18 cellular contexts compared by ENCODE assay signal in the genomic region with DNA sequence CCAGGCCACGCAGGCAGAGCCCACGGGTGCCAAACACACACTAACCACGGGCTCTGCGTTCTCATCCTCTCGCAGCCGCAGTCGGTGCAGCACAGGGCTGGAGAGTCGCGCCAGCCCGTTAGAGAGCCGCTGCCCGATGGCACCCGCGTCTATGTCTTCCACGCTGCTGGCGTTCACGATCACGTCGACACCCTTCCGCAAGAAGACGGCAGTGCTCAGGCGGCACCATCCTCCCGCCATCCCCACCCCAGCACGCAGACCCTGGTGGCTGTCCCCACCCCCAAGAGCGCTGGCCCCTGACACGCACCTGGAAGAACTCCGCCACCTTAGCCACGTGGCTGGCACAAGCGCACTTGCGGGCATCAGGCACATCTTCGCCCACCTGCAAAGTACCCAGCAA. TPM values are rescaled to one million over a fixed set of nuclear protein-coding genes. Genes with fewer than 3 reads are reported as not detected.
DNase-seq lines count a peak whose midpoint lies in the region; ATAC-seq, FAIRE-seq and TF ChIP-seq lines count a peak whose summit lies in the region.
"Had no signal": no experiment of that assay in that cellular context is flagged by ENCODE, and none has a peak within 500 bp of the region (broad histone marks: within the 10 kb centered on the region; RNA-seq: fewer than 3 reads in every experiment).

No MANE protein-coding gene starts in this region.

- no peak for FAIRE-seq in K562 (lab: Jason Lieb, UNC)
- FAIRE-seq in frontal cortex (lab: Jason Lieb, UNC): no peak
- FAIRE-seq: A204.1 had no signal

- TF ChIP-seq RAD21 in HCT116 (IDR thresholded peaks at IDR 0.05; ENCODE audit: low read depth): no peak
- no peak for TF ChIP-seq RAD21 in K562 (CRISPR knock-in tag; conservative IDR thresholded peaks at IDR 0.05 in 1 of 2, IDR thresholded peaks at IDR 0.05 in 1 of 2)

- H2BK12ac ChIP-seq in trophoblast cell (ENCODE audit: low read length): no peak overlapping the region

- no peak overlapping the region for H4K12ac ChIP-seq in trophoblast cell (ENCODE audit: low read depth, low read length)

- H3K4me1 ChIP-seq in HCT116 (ENCODE audit: control insufficient read depth in 1 of 2, insufficient read depth in 2 of 2, low read length in 2 of 2) (peaks cover 4 to 30% of the 10 kb centered on the region in 2 experiments; a peak in 3 of 4 replicates), K562 (replicated peaks in 1 of 2; ENCODE audit: control insufficient read depth in 2 of 2, insufficient read depth in 2 of 2, low read length in 2 of 2) (peaks cover 8 to 40% of the 10 kb centered on the region in 2 experiments), trophoblast cell (ENCODE audit: control insufficient read depth in 1 of 2, insufficient read depth in 2 of 2, low read length in 2 of 2) (peaks cover 33 to 34% of the 10 kb centered on the region in 2 experiments), lower lobe of right lung (peaks cover 13% of the 10 kb centered on the region)
- H3K4me1 ChIP-seq: HAP-1 had no signal

- H2AFZ ChIP-seq in HCT116 (ENCODE audit: low read depth, low read length, poor library complexity, severe bottlenecking): no peak overlapping the region
- no peak overlapping the region for H2AFZ ChIP-seq in K562 (ENCODE audit: low read depth, low read length)
- H2AFZ ChIP-seq in trophoblast cell (ENCODE audit: insufficient read depth, low read length, poor library complexity): no peak overlapping the region

- no peak overlapping the region for H2BK120ac ChIP-seq in trophoblast cell (ENCODE audit: insufficient read depth, low read length, poor library complexity)

- no peak overlapping the region for H4K8ac ChIP-seq in trophoblast cell (ENCODE audit: low read depth, low read length)

- DNase-seq in HCT116 (ENCODE audit: low read depth, low spot score) (no peak), K562 (ENCODE audit: extremely low read depth in 1 of 4, low spot score in 3 of 4) (no peak), glutamatergic neuron (no peak), trophoblast cell (no peak), lower lobe of right lung (no peak), frontal cortex (ENCODE audit: low spot score in 2 of 2) (no peak), dermis blood vessel endothelial cell (no peak)
- DNase-seq: ACHN; BE2C; C1 segment of cervical spinal cord; CD4-positive, CD25-positive, alpha-beta regulatory T cell; DMS153; DMS79; GF-D8; HFFc6 had no signal

- H3K27ac Mint-ChIP-seq in glutamatergic neuron (ENCODE audit: unreplicated experiment): peak overlapping the region; percentile 52
- H3K27ac Mint-ChIP-seq: CD4-positive, CD25-positive, alpha-beta regulatory T cell had no signal

- no peak overlapping the region for H2AK5ac ChIP-seq in trophoblast cell (ENCODE audit: low read length)

- no peaks in the 10 kb centered on the region for H3K9me1 ChIP-seq in K562 (ENCODE audit: control insufficient read depth, insufficient read depth, low read length)

- BruUV-seq in HCT116 (replicated peaks; lab: Mats Ljungman, UMichigan) (TSS peak; percentile 5), K562 (replicated peaks; lab: Mats Ljungman, UMichigan) (no TSS peak)

- ATAC-seq in HCT116: no peak
- no peak for ATAC-seq in K562
- ATAC-seq in lower lobe of right lung: no peak
- no peak for ATAC-seq in HG03342 (IDR thresholded peaks at IDR 0.05; ENCODE audit: unreplicated experiment)

- H3K27ac ChIP-seq in HCT116 (ENCODE audit: low read depth, low read length) (no peak overlapping the region), K562 (ENCODE audit: extremely low read depth, low read depth, low read length) (no peak overlapping the region), trophoblast cell (ENCODE audit: low read depth, low read length) (no peak overlapping the region), lower lobe of right lung (no peak overlapping the region)

- in situ Hi-C loops in K562 (cut with MboI): no loop called here

- TF ChIP-seq POLR2A in HCT116 (IDR thresholded peaks at IDR 0.05; ENCODE audit: borderline replicate concordance, extremely low read depth, insufficient read depth, insufficient read length) (no peak), K562 (conservative IDR thresholded peaks at IDR 0.05) (no peak)

- H3K36me3 ChIP-seq in HCT116 (ENCODE audit: control insufficient read depth in 1 of 2, insufficient read depth in 2 of 2, low read length in 2 of 2): peaks cover 27 to 35% of the 10 kb centered on the region in 2 experiments; a peak in 3 of 4 replicates
- H3K36me3 ChIP-seq in K562 (ENCODE audit: control insufficient read depth, insufficient read depth, low read length): peaks cover 63% of the 10 kb centered on the region; the same call in 2 of the 3 replicates
- H3K36me3 ChIP-seq in trophoblast cell (ENCODE audit: control insufficient read depth in 1 of 2, insufficient read depth in 2 of 2, low read length in 2 of 2): peaks cover 76 to 77% of the 10 kb centered on the region in 2 experiments
- peaks cover 29% of the 10 kb centered on the region for H3K36me3 ChIP-seq in lower lobe of right lung

- H3K79me1 ChIP-seq in trophoblast cell (ENCODE audit: low read length): peaks cover 7% of the 10 kb centered on the region

- H3K14ac ChIP-seq in trophoblast cell (ENCODE audit: low read length): no peak overlapping the region

- H4K91ac ChIP-seq in trophoblast cell (ENCODE audit: low read depth, low read length): no peak overlapping the region

- H3K18ac ChIP-seq in trophoblast cell (ENCODE audit: low read length): no peak overlapping the region

- H3K4me3 Mint-ChIP-seq in glutamatergic neuron (ENCODE audit: unreplicated experiment): no peak overlapping the region
- H3K4me3 Mint-ChIP-seq: CD4-positive, CD25-positive, alpha-beta regulatory T cell; HFFc6 had no signal

- H3K9me2 ChIP-seq in HCT116 (ENCODE audit: insufficient read depth): no peaks in the 10 kb centered on the region

- RAD21 ChIA-PET in HCT116 (lab: Charles Lee; ENCODE audit: low non-redundant PET in 1 of 2, low total read pairs in 2 of 2, uncharacterized antibody in 2 of 2, unreplicated experiment in 2 of 2): no interaction called here

- H4K20me1 ChIP-seq in HCT116 (ENCODE audit: insufficient read depth): no peaks in the 10 kb centered on the region
- H4K20me1 ChIP-seq in K562 (replicated peaks; ENCODE audit: control insufficient read depth, insufficient read depth, low read length): no peaks in the 10 kb centered on the region; the same call in none of the 2 replicates

- peaks cover 53% of the 10 kb centered on the region for H3K9me3 Mint-ChIP-seq in glutamatergic neuron (ENCODE audit: unreplicated experiment)
- H3K9me3 Mint-ChIP-seq: HFFc6 had no signal

- no peak overlapping the region for H3K9ac ChIP-seq in HCT116 (ENCODE audit: low read length)
- no peak overlapping the region for H3K9ac ChIP-seq in K562 (ENCODE audit: insufficient read depth in 1 of 2, low read depth in 2 of 2, low read length in 2 of 2)
- H3K9ac ChIP-seq in trophoblast cell (ENCODE audit: low read length): no peak overlapping the region

- H3K27me3 Mint-ChIP-seq in glutamatergic neuron (ENCODE audit: unreplicated experiment): peaks cover 57% of the 10 kb centered on the region

- H3K23ac ChIP-seq in trophoblast cell (ENCODE audit: low read length): no peak overlapping the region

- H3K36me3 Mint-ChIP-seq in glutamatergic neuron (ENCODE audit: unreplicated experiment): peaks cover 10% of the 10 kb centered on the region
- H3K36me3 Mint-ChIP-seq: CD4-positive, CD25-positive, alpha-beta regulatory T cell had no signal

- TF ChIP-seq CTCF in HCT116 (IDR thresholded peaks at IDR 0.05 in 2 of 3, conservative IDR thresholded peaks at IDR 0.05 in 1 of 3; ENCODE audit: borderline replicate concordance in 1 of 3, insufficient read depth in 1 of 3, low read depth in 2 of 3, low read length in 2 of 3) (no peak), K562 (IDR thresholded peaks at IDR 0.05 in 2 of 3, conservative IDR thresholded peaks at IDR 0.05 in 1 of 3; ENCODE audit: insufficient read depth in 2 of 3, low read depth in 1 of 3, low read length in 3 of 3) (no peak), glutamatergic neuron (IDR thresholded peaks at IDR 0.05; ENCODE audit: partially characterized antibody, unreplicated experiment) (no peak), lower lobe of right lung (IDR thresholded peaks at IDR 0.05) (no peak)

- WGBS in K562 (ENCODE audit: insufficient coverage, low coverage, missing lambda C conversion rate): 96% methylated on average over 20 of the region's 31 CpGs
- no CpG with 5 or more reads among the region's 31 CpGs for WGBS in trophoblast cell (ENCODE audit: extremely low coverage, insufficient coverage, insufficient read length)

- TF ChIP-seq EP300 in K562 (IDR thresholded peaks at IDR 0.05; ENCODE audit: low read length): no peak

- H3K4ac ChIP-seq in trophoblast cell (ENCODE audit: low read depth, low read length): no peak overlapping the region

- peaks cover 28% of the 10 kb centered on the region for H3K4me1 Mint-ChIP-seq in glutamatergic neuron (ENCODE audit: low read depth, unreplicated experiment)

- no peak overlapping the region for H2BK5ac ChIP-seq in trophoblast cell (ENCODE audit: low read depth, low read length, poor library complexity)

- H3K79me2 ChIP-seq in HCT116 (ENCODE audit: insufficient read depth, low read length) (peaks cover 36% of the 10 kb centered on the region), K562 (ENCODE audit: control insufficient read depth, insufficient read depth, low read length) (peaks cover 31% of the 10 kb centered on the region), trophoblast cell (ENCODE audit: control insufficient read depth, insufficient read depth, low read length, poor library complexity) (peaks cover 18% of the 10 kb centered on the region)

- POLR2A ChIA-PET in HCT116 (lab: Charles Lee): interaction anchor here (1.2 kb wide), 1 partner anchor 30 kb away, joined by 3 read pairs; the partner anchor contains the start of gene PDLIM7
- POLR2A ChIA-PET in K562 (lab: Yijun Ruan, JAX): interaction anchor here (0.6 kb wide), 2 partner anchors 10 to 12 kb away, joined by 3 read pairs; no protein-coding TSS in a partner anchor

- H3K27me3 ChIP-seq in HCT116 (ENCODE audit: insufficient read depth, low read length) (no peaks in the 10 kb centered on the region), K562 (ENCODE audit: control insufficient read depth in 2 of 2, insufficient read depth in 2 of 2, low read length in 2 of 2) (no peaks in the 10 kb centered on the region), trophoblast cell (ENCODE audit: insufficient read depth, low read length) (no peaks in the 10 kb centered on the region), lower lobe of right lung (ENCODE audit: low read depth) (peaks cover 7% of the 10 kb centered on the region)
- H3K27me3 ChIP-seq: BE2C had no signal

- H3K9me3 ChIP-seq in HCT116 (ENCODE audit: control insufficient read depth in 1 of 2, insufficient read depth in 1 of 2, low read depth in 1 of 2, low read length in 2 of 2) (no peaks in the 10 kb centered on the region), K562 (replicated peaks; ENCODE audit: control insufficient read depth, insufficient read depth, low read depth, low read length) (peaks cover 4% of the 10 kb centered on the region), trophoblast cell (ENCODE audit: insufficient read depth, low read depth, low read length) (peaks cover 4% of the 10 kb centered on the region), lower lobe of right lung (no peaks in the 10 kb centered on the region)
- H3K9me3 ChIP-seq: BE2C, HAP-1 had no signal

- CTCF ChIA-PET in HCT116 (lab: Charles Lee): no interaction called here
- CTCF ChIA-PET in K562 (lab: Yijun Ruan, JAX; ENCODE audit: low intra/inter-chr PET ratio): no interaction called here

- H3K4me2 ChIP-seq in HCT116 (ENCODE audit: low read length) (no peak overlapping the region), K562 (ENCODE audit: insufficient read depth, low read length) (no peak overlapping the region), trophoblast cell (ENCODE audit: low read length) (no peak overlapping the region)

- H3K4me3 ChIP-seq in HCT116 (replicated peaks in 1 of 2; ENCODE audit: low read depth in 1 of 2, low read length in 2 of 2) (no peak overlapping the region), K562 (no peak overlapping the region), trophoblast cell (ENCODE audit: low read depth, low read length) (peak overlapping the region; percentile 29), lower lobe of right lung (no peak overlapping the region)
- H3K4me3 ChIP-seq: HAP-1 had no signal

- intact Hi-C loops in HCT116 (cut with micrococcal nuclease): no loop called here
- intact Hi-C loops in K562 (cut with micrococcal nuclease): no loop called here
- intact Hi-C loops in lower lobe of right lung (cut with DNase I): no loop called here

RNA-seq across cellular contexts. Expression of gene DBN1, which starts 6.0 kb away (rescaled TPM):
- total RNA-seq in HCT116 (2021; ENCODE audit: unreplicated experiment) (144 TPM), K562 (2014; rRNA removed) (72.9 and 87.2 TPM in 2 replicates), K562 (2014; rRNA removed; fragmentation: Illumina TruSeq; extraction: Trizol) (11.7 and 12.3 TPM in 2 replicates), K562 (2015; rRNA removed; fragmentation: Illumina TruSeq; extraction: Trizol) (27.9 and 33.0 TPM in 2 replicates), K562 (2021) (78.9 and 84.3 TPM in 2 replicates), glutamatergic neuron (ENCODE audit: unreplicated experiment) (1,261 TPM), lower lobe of right lung (23.1 TPM), frontal cortex (187 TPM), dermis blood vessel endothelial cell (147 and 157 TPM in 2 replicates)
- polyA plus RNA-seq in HCT116 (2012): 110 and 117 TPM in 2 replicates
- 62.9 and 114 TPM in 2 replicates for total RNA-seq in K562 (2011; cell fraction: chromatin; rRNA removed; ENCODE audit: low replicate concordance)
- total RNA-seq in K562 (2011; cell fraction: nucleolus; rRNA removed): 51.0 and 54.6 TPM in 2 replicates
- 24.9 and 46.2 TPM in 2 replicates for total RNA-seq in K562 (2011; cell fraction: nucleoplasm; rRNA removed)
- polyA plus RNA-seq in K562 (2011; rRNA removed) (34.3 and 44.2 TPM in 2 replicates), K562 (2014; fragmentation: Illumina TruSeq; extraction: Trizol) (22.1 and 54.4 TPM in 2 replicates), K562 (2014; fragmentation: Nextera tagmentation; extraction: Ambion mirVana) (under 1 TPM; 0.25 to 0.34 TPM), K562 (2014; rRNA removed) (53.2 and 81.8 TPM in 2 replicates)
- polyA plus RNA-seq in K562 (2011; cell fraction: cytosol; rRNA removed): 21.2 and 83.9 TPM in 2 replicates
- 142 and 188 TPM in 2 replicates for polyA plus RNA-seq in K562 (2011; cell fraction: nucleus; rRNA removed)
- 44.7 and 45.1 TPM in 2 replicates for polyA plus RNA-seq in K562 (2012)
- 20.0 and 24.6 TPM in 2 replicates for polyA minus RNA-seq in K562 (2011; rRNA and poly(A)+ RNA removed)
- polyA minus RNA-seq in K562 (2011; cell fraction: cytosol; rRNA and poly(A)+ RNA removed): 26.6 and 37.0 TPM in 2 replicates
- polyA minus RNA-seq in K562 (2011; cell fraction: nucleus; rRNA and poly(A)+ RNA removed): 30.0 and 61.5 TPM in 2 replicates
- 206 and 211 TPM in 2 replicates for polyA plus RNA-seq in trophoblast cell (2013)

RNA-seq across cellular contexts. Expression of gene PRR7, which starts 20.8 kb away (rescaled TPM):
- total RNA-seq in HCT116 (2021; ENCODE audit: unreplicated experiment) (39.9 TPM), K562 (2014; rRNA removed) (11.3 and 14.9 TPM in 2 replicates), K562 (2014; rRNA removed; fragmentation: Illumina TruSeq; extraction: Trizol) (not detected in 2 replicates), K562 (2015; rRNA removed; fragmentation: Illumina TruSeq; extraction: Trizol) (0.80 and 1.2 TPM in 2 replicates), K562 (2021) (9.7 and 10.4 TPM in 2 replicates), glutamatergic neuron (ENCODE audit: unreplicated experiment) (4.1 TPM), lower lobe of right lung (1.7 TPM), frontal cortex (12.2 TPM), dermis blood vessel endothelial cell (4.5 and 4.8 TPM in 2 replicates)
- polyA plus RNA-seq in HCT116 (2012): 28.9 and 29.4 TPM in 2 replicates
- total RNA-seq in K562 (2011; cell fraction: chromatin; rRNA removed; ENCODE audit: low replicate concordance): 1.6 TPM in 1 of 2 replicates, not detected in the other
- total RNA-seq in K562 (2011; cell fraction: nucleolus; rRNA removed): 3.3 and 4.7 TPM in 2 replicates
- total RNA-seq in K562 (2011; cell fraction: nucleoplasm; rRNA removed): 1.0 and 1.9 TPM in 2 replicates
- polyA plus RNA-seq in K562 (2011; rRNA removed) (0.92 and 1.0 TPM in 2 replicates), K562 (2014; fragmentation: Illumina TruSeq; extraction: Trizol) (0.24 TPM in 1 of 2 replicates, not detected in the other), K562 (2014; fragmentation: Nextera tagmentation; extraction: Ambion mirVana) (not detected), K562 (2014; rRNA removed) (10.9 and 11.2 TPM in 2 replicates)
- polyA plus RNA-seq in K562 (2011; cell fraction: cytosol; rRNA removed): 3.5 and 22.1 TPM in 2 replicates
- polyA plus RNA-seq in K562 (2011; cell fraction: nucleus; rRNA removed): 3.3 and 7.7 TPM in 2 replicates
- 2.3 and 4.3 TPM in 2 replicates for polyA plus RNA-seq in K562 (2012)
- polyA minus RNA-seq in K562 (2011; rRNA and poly(A)+ RNA removed): not detected in 2 replicates
- polyA minus RNA-seq in K562 (2011; cell fraction: cytosol; rRNA and poly(A)+ RNA removed): 3.3 and 6.1 TPM in 2 replicates
- polyA minus RNA-seq in K562 (2011; cell fraction: nucleus; rRNA and poly(A)+ RNA removed): 2.1 and 2.6 TPM in 2 replicates
- 1.7 and 1.9 TPM in 2 replicates for polyA plus RNA-seq in trophoblast cell (2013)

RNA-seq across cellular contexts. Expression of gene PDLIM7, which starts 30.0 kb away (rescaled TPM):
- total RNA-seq in HCT116 (2021; ENCODE audit: unreplicated experiment): 153 TPM
- polyA plus RNA-seq in HCT116 (2012): 152 and 163 TPM in 2 replicates
- total RNA-seq in K562 (2011; cell fraction: chromatin; rRNA removed; ENCODE audit: low replicate concordance): 145 and 420 TPM in 2 replicates
- 271 and 275 TPM in 2 replicates for total RNA-seq in K562 (2011; cell fraction: nucleolus; rRNA removed)
- total RNA-seq in K562 (2011; cell fraction: nucleoplasm; rRNA removed): 200 and 231 TPM in 2 replicates
- total RNA-seq in K562 (2014; rRNA removed): 85.6 and 89.0 TPM in 2 replicates
- 6.4 and 10.4 TPM in 2 replicates for total RNA-seq in K562 (2014; rRNA removed; fragmentation: Illumina TruSeq; extraction: Trizol)
- 32.6 and 38.1 TPM in 2 replicates for total RNA-seq in K562 (2015; rRNA removed; fragmentation: Illumina TruSeq; extraction: Trizol)
- 112 and 124 TPM in 2 replicates for total RNA-seq in K562 (2021)
- 34.7 and 66.8 TPM in 2 replicates for polyA plus RNA-seq in K562 (2011; rRNA removed)
- 40.6 and 105 TPM in 2 replicates for polyA plus RNA-seq in K562 (2011; cell fraction: cytosol; rRNA removed)
- 255 and 454 TPM in 2 replicates for polyA plus RNA-seq in K562 (2011; cell fraction: nucleus; rRNA removed)
- polyA plus RNA-seq in K562 (2012): 79.5 and 127 TPM in 2 replicates
- 25.5 and 49.4 TPM in 2 replicates for polyA plus RNA-seq in K562 (2014; fragmentation: Illumina TruSeq; extraction: Trizol)
- polyA plus RNA-seq in K562 (2014; fragmentation: Nextera tagmentation; extraction: Ambion mirVana): 1 to 10 TPM; 2.1 to 4.1 TPM
- 115 and 119 TPM in 2 replicates for polyA plus RNA-seq in K562 (2014; rRNA removed)
- polyA minus RNA-seq in K562 (2011; rRNA and poly(A)+ RNA removed): 18.4 and 18.7 TPM in 2 replicates
- 39.0 and 41.5 TPM in 2 replicates for polyA minus RNA-seq in K562 (2011; cell fraction: cytosol; rRNA and poly(A)+ RNA removed)
- 90.7 and 100 TPM in 2 replicates for polyA minus RNA-seq in K562 (2011; cell fraction: nucleus; rRNA and poly(A)+ RNA removed)
- 430 TPM for total RNA-seq in glutamatergic neuron (ENCODE audit: unreplicated experiment)
- polyA plus RNA-seq in trophoblast cell (2013): 220 and 227 TPM in 2 replicates
- 47.1 TPM for total RNA-seq in lower lobe of right lung
- total RNA-seq in frontal cortex: 6.5 TPM
- 38.3 and 73.0 TPM in 2 replicates for total RNA-seq in dermis blood vessel endothelial cell

RNA-seq across cellular contexts. Expression of gene GRK6, which starts 41.0 kb away (rescaled TPM):
- 89.3 TPM for total RNA-seq in HCT116 (2021; ENCODE audit: unreplicated experiment)
- polyA plus RNA-seq in HCT116 (2012): 88.3 and 90.2 TPM in 2 replicates
- 102 and 350 TPM in 2 replicates for total RNA-seq in K562 (2011; cell fraction: chromatin; rRNA removed; ENCODE audit: low replicate concordance)
- 191 and 204 TPM in 2 replicates for total RNA-seq in K562 (2011; cell fraction: nucleolus; rRNA removed)
- 94.0 and 133 TPM in 2 replicates for total RNA-seq in K562 (2011; cell fraction: nucleoplasm; rRNA removed)
- 89.8 and 100 TPM in 2 replicates for total RNA-seq in K562 (2014; rRNA removed)
- total RNA-seq in K562 (2014; rRNA removed; fragmentation: Illumina TruSeq; extraction: Trizol): 31.2 and 35.7 TPM in 2 replicates
- total RNA-seq in K562 (2015; rRNA removed; fragmentation: Illumina TruSeq; extraction: Trizol): 54.0 and 54.1 TPM in 2 replicates
- total RNA-seq in K562 (2021): 114 and 122 TPM in 2 replicates
- 44.1 and 44.5 TPM in 2 replicates for polyA plus RNA-seq in K562 (2011; rRNA removed)
- polyA plus RNA-seq in K562 (2011; cell fraction: cytosol; rRNA removed): 40.2 and 83.8 TPM in 2 replicates
- polyA plus RNA-seq in K562 (2011; cell fraction: nucleus; rRNA removed): 80.9 and 141 TPM in 2 replicates
- 66.8 and 81.9 TPM in 2 replicates for polyA plus RNA-seq in K562 (2012)
- polyA plus RNA-seq in K562 (2014; fragmentation: Illumina TruSeq; extraction: Trizol): 39.2 and 69.3 TPM in 2 replicates
- polyA plus RNA-seq in K562 (2014; fragmentation: Nextera tagmentation; extraction: Ambion mirVana): 1 to 10 TPM in 1 of 2 experiments, under 1 TPM in 1; 0.63 to 1.8 TPM
- polyA plus RNA-seq in K562 (2014; rRNA removed): 69.0 and 80.4 TPM in 2 replicates
- 60.4 and 79.9 TPM in 2 replicates for polyA minus RNA-seq in K562 (2011; rRNA and poly(A)+ RNA removed)
- polyA minus RNA-seq in K562 (2011; cell fraction: cytosol; rRNA and poly(A)+ RNA removed): 53.3 and 59.0 TPM in 2 replicates
- polyA minus RNA-seq in K562 (2011; cell fraction: nucleus; rRNA and poly(A)+ RNA removed): 78.6 and 92.6 TPM in 2 replicates
- 43.9 TPM for total RNA-seq in glutamatergic neuron (ENCODE audit: unreplicated experiment)
- polyA plus RNA-seq in trophoblast cell (2013): 15.2 and 16.0 TPM in 2 replicates
- total RNA-seq in lower lobe of right lung: 59.4 TPM
- total RNA-seq in frontal cortex: 25.7 TPM
- 22.0 and 32.3 TPM in 2 replicates for total RNA-seq in dermis blood vessel endothelial cell

RNA-seq across cellular contexts. Expression of gene DOK3, which starts 42.2 kb away (rescaled TPM):
- total RNA-seq in HCT116 (2021; ENCODE audit: unreplicated experiment): 8.0 TPM
- 3.3 and 3.7 TPM in 2 replicates for polyA plus RNA-seq in HCT116 (2012)
- total RNA-seq in K562 (2011; cell fraction: chromatin; rRNA removed; ENCODE audit: low replicate concordance): 31.3 and 80.0 TPM in 2 replicates
- 40.8 and 45.7 TPM in 2 replicates for total RNA-seq in K562 (2011; cell fraction: nucleolus; rRNA removed)
- 31.9 and 45.3 TPM in 2 replicates for total RNA-seq in K562 (2011; cell fraction: nucleoplasm; rRNA removed)
- total RNA-seq in K562 (2014; rRNA removed): 9.2 and 11.0 TPM in 2 replicates
- 2.0 TPM in 2 replicates for total RNA-seq in K562 (2014; rRNA removed; fragmentation: Illumina TruSeq; extraction: Trizol)
- 5.9 and 7.2 TPM in 2 replicates for total RNA-seq in K562 (2015; rRNA removed; fragmentation: Illumina TruSeq; extraction: Trizol)
- 15.7 and 21.1 TPM in 2 replicates for total RNA-seq in K562 (2021)
- 8.0 and 16.1 TPM in 2 replicates for polyA plus RNA-seq in K562 (2011; rRNA removed)
- 15.1 and 21.5 TPM in 2 replicates for polyA plus RNA-seq in K562 (2011; cell fraction: cytosol; rRNA removed)
- 70.3 and 111 TPM in 2 replicates for polyA plus RNA-seq in K562 (2011; cell fraction: nucleus; rRNA removed)
- polyA plus RNA-seq in K562 (2012): 14.5 and 23.5 TPM in 2 replicates
- polyA plus RNA-seq in K562 (2014; fragmentation: Illumina TruSeq; extraction: Trizol): 10.1 and 12.5 TPM in 2 replicates
- 1 to 10 TPM; 1.3 to 1.7 TPM for polyA plus RNA-seq in K562 (2014; fragmentation: Nextera tagmentation; extraction: Ambion mirVana)
- 16.9 and 23.0 TPM in 2 replicates for polyA plus RNA-seq in K562 (2014; rRNA removed)
- polyA minus RNA-seq in K562 (2011; rRNA and poly(A)+ RNA removed): 3.9 and 4.1 TPM in 2 replicates
- 7.4 and 11.9 TPM in 2 replicates for polyA minus RNA-seq in K562 (2011; cell fraction: cytosol; rRNA and poly(A)+ RNA removed)
- 18.3 and 19.9 TPM in 2 replicates for polyA minus RNA-seq in K562 (2011; cell fraction: nucleus; rRNA and poly(A)+ RNA removed)
- 29.2 TPM for total RNA-seq in glutamatergic neuron (ENCODE audit: unreplicated experiment)
- polyA plus RNA-seq in trophoblast cell (2013): 2.4 and 2.5 TPM in 2 replicates
- 76.5 TPM for total RNA-seq in lower lobe of right lung
- total RNA-seq in frontal cortex: 3.3 TPM
- total RNA-seq in dermis blood vessel endothelial cell: 2.0 and 4.6 TPM in 2 replicates
